1 cellular context compared by ENCODE assay signal in the genomic region with DNA sequence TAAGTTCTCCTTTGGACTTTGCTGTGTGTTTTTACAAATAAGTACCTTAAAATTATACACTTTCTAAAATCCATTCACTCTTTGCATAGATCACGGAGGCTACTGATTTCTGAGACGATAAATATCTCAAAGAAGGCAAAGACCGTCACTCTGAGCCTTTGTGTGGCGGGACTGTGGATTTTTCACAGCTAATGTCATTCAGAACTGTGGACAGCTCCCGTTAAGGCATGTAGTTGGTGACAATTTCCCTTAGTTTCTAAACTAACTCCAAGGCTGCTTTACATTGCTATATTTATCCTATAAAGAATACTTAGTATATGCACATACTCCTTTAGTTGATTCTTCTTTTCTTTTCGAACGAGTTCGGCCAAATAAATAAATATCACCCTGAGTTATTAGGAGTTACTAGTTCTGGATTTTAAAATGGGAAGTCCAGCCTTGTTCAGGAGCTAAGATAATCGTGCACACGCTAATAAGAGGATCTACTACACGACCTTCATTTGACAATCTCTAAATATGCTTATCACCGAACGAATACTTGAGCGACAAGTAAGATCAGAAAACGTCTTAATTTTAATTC.
TF ChIP-seq lines count a peak whose summit lies in the region.

No MANE protein-coding gene starts in this region.

TF ChIP-seq in A549, 52 proteins besides CTCF, POLR2A, EP300 and RAD21 (continued from another document):
- TF ChIP-seq, protein P1, sequence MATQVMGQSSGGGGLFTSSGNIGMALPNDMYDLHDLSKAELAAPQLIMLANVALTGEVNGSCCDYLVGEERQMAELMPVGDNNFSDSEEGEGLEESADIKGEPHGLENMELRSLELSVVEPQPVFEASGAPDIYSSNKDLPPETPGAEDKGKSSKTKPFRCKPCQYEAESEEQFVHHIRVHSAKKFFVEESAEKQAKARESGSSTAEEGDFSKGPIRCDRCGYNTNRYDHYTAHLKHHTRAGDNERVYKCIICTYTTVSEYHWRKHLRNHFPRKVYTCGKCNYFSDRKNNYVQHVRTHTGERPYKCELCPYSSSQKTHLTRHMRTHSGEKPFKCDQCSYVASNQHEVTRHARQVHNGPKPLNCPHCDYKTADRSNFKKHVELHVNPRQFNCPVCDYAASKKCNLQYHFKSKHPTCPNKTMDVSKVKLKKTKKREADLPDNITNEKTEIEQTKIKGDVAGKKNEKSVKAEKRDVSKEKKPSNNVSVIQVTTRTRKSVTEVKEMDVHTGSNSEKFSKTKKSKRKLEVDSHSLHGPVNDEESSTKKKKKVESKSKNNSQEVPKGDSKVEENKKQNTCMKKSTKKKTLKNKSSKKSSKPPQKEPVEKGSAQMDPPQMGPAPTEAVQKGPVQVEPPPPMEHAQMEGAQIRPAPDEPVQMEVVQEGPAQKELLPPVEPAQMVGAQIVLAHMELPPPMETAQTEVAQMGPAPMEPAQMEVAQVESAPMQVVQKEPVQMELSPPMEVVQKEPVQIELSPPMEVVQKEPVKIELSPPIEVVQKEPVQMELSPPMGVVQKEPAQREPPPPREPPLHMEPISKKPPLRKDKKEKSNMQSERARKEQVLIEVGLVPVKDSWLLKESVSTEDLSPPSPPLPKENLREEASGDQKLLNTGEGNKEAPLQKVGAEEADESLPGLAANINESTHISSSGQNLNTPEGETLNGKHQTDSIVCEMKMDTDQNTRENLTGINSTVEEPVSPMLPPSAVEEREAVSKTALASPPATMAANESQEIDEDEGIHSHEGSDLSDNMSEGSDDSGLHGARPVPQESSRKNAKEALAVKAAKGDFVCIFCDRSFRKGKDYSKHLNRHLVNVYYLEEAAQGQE (IDR thresholded peaks at IDR 0.05) = peak; percentile 74
- TF ChIP-seq EHF (CRISPR knock-in tag; IDR thresholded peaks at IDR 0.05) (no peak), FOSB (CRISPR knock-in tag; IDR thresholded peaks at IDR 0.05) (no peak)
TF ChIP-seq in A549: peak in this region for 1.
